ENCODE assay signal across 7 cellular contexts in genomic region chr2:87183373-87183772, GRCh38.
DNase-seq lines count a peak whose midpoint lies in the region; ATAC-seq, FAIRE-seq and TF ChIP-seq lines count a peak whose summit lies in the region.
"Not testable (repeated sequence)": the region's sequence is repeated elsewhere in the genome, so short reads cannot be mapped to it uniquely, and the experiment has no call there.

No MANE protein-coding gene starts in this region.

- H3K36me3 ChIP-seq in left lung; lung (ENCODE audit: control insufficient read depth in 2 of 2, insufficient read depth in 2 of 2, low read length in 2 of 2); pancreas: not testable (repeated sequence)

- not testable (repeated sequence) for H3K27me3 ChIP-seq in left lung; lung (ENCODE audit: control insufficient read depth, insufficient read depth); pancreas

- TF ChIP-seq CTCF in LNCaP clone FGC (IDR thresholded peaks at IDR 0.05; ENCODE audit: control insufficient read depth, extremely low read depth, insufficient read depth); left lung (IDR thresholded peaks at IDR 0.05); lung (IDR thresholded peaks at IDR 0.05; ENCODE audit: control extremely low read depth, extremely low read depth); pancreas (IDR thresholded peaks at IDR 0.05): not testable (repeated sequence)

- FAIRE-seq in H54 (lab: Jason Lieb, UNC) = peak; percentile 60
- FAIRE-seq in pancreas (lab: Jason Lieb, UNC) = peak; percentile 45

- not testable (repeated sequence) for DNase-seq in H54 (ENCODE audit: insufficient read length, low spot score); left lung; lung (ENCODE audit: low spot score); pancreas
- DNase-seq in HT-29 (ENCODE audit: low spot score) (peak; percentile 50), LNCaP clone FGC (ENCODE audit: low read depth) (peak; percentile 52), LoVo (ENCODE audit: low spot score) (peak; percentile 0)

- ATAC-seq in left lung (peak; percentile 49), lung (ENCODE audit: insufficient read depth, low FRiP score) (peak; percentile 27), pancreas (peak in 3 of 4 donors; percentile 65 to 88 (median 69))

- H3K27ac ChIP-seq in left lung; lung (ENCODE audit: low read depth in 1 of 2, low read length in 1 of 2): not testable (repeated sequence)
- H3K27ac ChIP-seq in pancreas = peak overlapping the region in 1 of 4 donors; percentile 4

- H3K9me3 ChIP-seq in left lung; lung (ENCODE audit: control insufficient read depth in 2 of 2, insufficient read depth in 1 of 2, low read length in 1 of 2); pancreas: not testable (repeated sequence)

- not testable (repeated sequence) for H3K4me1 ChIP-seq in left lung; lung (ENCODE audit: control insufficient read depth in 2 of 2, insufficient read depth in 2 of 2, low read length in 2 of 2); pancreas

- TF ChIP-seq POLR2A in H54 (IDR thresholded peaks at IDR 0.05; ENCODE audit: low read depth, low read length) = not testable (repeated sequence)

- H3K4me3 ChIP-seq in LNCaP clone FGC (ENCODE audit: low read depth, low read length); left lung; lung; pancreas: not testable (repeated sequence)

- WGBS in lung, 2 donors = 53% methylated on average over 4 of the region's 5 CpGs; no CpG with 5 or more reads in 1 of the 2 donors
- 10% methylated on average over 4 of the region's 5 CpGs; no CpG with 5 or more reads in 1 of the 2 donors for WGBS in pancreas, 2 donors

- intact Hi-C loops in left lung (cut with DNase I); pancreas (cut with DNase I): not testable (repeated sequence)
